10 cellular contexts compared by ENCODE assay signal in the genomic region with DNA sequence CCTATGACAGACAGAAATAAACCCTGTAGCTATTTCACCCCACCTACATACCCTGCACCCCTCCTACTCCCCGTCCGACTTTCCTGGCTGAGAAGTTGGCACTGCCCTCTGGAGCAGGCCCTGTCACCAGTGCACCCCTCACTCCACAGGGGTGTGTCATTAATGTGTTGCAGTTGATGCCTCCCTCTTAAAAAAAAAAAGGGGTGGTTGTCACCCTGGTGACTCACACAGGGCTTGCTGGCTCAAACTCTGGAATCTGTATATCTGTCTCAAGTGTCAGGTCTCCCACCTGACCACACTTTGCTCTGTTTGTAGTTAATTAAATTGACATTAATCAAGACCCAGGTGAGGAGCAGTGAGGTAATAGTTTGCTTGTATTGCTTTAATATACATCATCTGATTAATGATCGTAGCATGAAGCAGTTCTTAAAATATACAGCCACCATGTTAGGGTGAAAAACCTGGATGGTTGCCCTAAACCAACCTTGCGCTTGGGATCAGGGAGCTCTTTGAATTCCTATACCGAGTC. TPM values are rescaled to one million over a fixed set of nuclear protein-coding genes. Genes with fewer than 3 reads are reported as not detected.
DNase-seq lines count a peak whose midpoint lies in the region.
"Had no signal": no experiment of that assay in that cellular context is flagged by ENCODE, and none has a peak within 500 bp of the region (broad histone marks: within the 10 kb centered on the region; RNA-seq: fewer than 3 reads in every experiment).

No MANE protein-coding gene starts in this region.

- no peaks in the 10 kb centered on the region for H3K27me3 ChIP-seq in skeletal muscle tissue (ENCODE audit: control insufficient read depth in 3 of 3, insufficient read depth in 3 of 3, low read length in 3 of 3)
- H3K27me3 ChIP-seq: SJSA1 had no signal

- peak overlapping the region in 2 of 3 donors; percentile 54 to 68 for H3K9ac ChIP-seq in skeletal muscle tissue (ENCODE audit: low read depth in 1 of 3, low read length in 3 of 3)

- H3K4me3 ChIP-seq in skeletal muscle tissue (ENCODE audit: low read length in 3 of 3): peak overlapping the region in 2 of 3 donors; percentile 13 to 15
- H3K4me3 ChIP-seq: SJSA1 had no signal

- H3K36me3 ChIP-seq in skeletal muscle tissue (ENCODE audit: control insufficient read depth in 3 of 3, insufficient read depth in 3 of 3, low read length in 3 of 3): no peaks in the 10 kb centered on the region

- DNase-seq in activated CD4-positive, alpha-beta T cell treated with anti-CD3 and anti-CD28 coated beads for 4 hours: peak; percentile 17 to 31
- no peak for DNase-seq in activated CD4-positive, alpha-beta T cell treated with anti-CD3 and anti-CD28 coated beads, Interleukin-2, amount 50 U/mL, for 48 hours
- DNase-seq in NOMO-1 treated with DMSO at 0.1 percent for 48 hours (lab: John Stamatoyannopoulos, UW; ENCODE audit: unreplicated experiment): peak; percentile 27
- no peak for DNase-seq in epithelial cell of prostate (ENCODE audit: low read depth, low spot score)
- DNase-seq in NCI-H1436 (lab: John Stamatoyannopoulos, UW): no peak
- no peak for DNase-seq in NCI-H2227 (lab: John Stamatoyannopoulos, UW; ENCODE audit: unreplicated experiment)
- DNase-seq in NCI-H2107 treated with DMSO at 0.1 percent for 48 hours (lab: John Stamatoyannopoulos, UW; ENCODE audit: unreplicated experiment): no peak
- DNase-seq: DND-41 had no signal

- H3K4me1 ChIP-seq in skeletal muscle tissue (ENCODE audit: control insufficient read depth in 3 of 3, insufficient read depth in 3 of 3, low read length in 3 of 3): peaks cover 25 to 44% (median 41%) of the 10 kb centered on the region in 3 donors

- H3K9me3 ChIP-seq in skeletal muscle tissue (ENCODE audit: control insufficient read depth in 3 of 3, low read length in 3 of 3): no peaks in the 10 kb centered on the region
- H3K9me3 ChIP-seq: SJSA1 had no signal

- peak overlapping the region; percentile 86 for H3K27ac ChIP-seq in epithelial cell of prostate
- H3K27ac ChIP-seq in skeletal muscle tissue (ENCODE audit: low read depth, low read length): peak overlapping the region; percentile 95
- H3K27ac ChIP-seq: SJSA1 had no signal

RNA-seq across cellular contexts. Expression of a gene that starts 2.0 kb away (rescaled TPM):
- 19.8 TPM for total RNA-seq in skeletal muscle tissue

Comparison
In these comparisons a context has a peak if more than half of its experiments do, and no peak if none do; other contexts are left out.
1. DNase-seq: peak in activated CD4-positive, alpha-beta T cell treated with anti-CD3 and anti-CD28 coated beads for 4 hours (2 of 2) and NOMO-1 treated with DMSO at 0.1 percent for 48 hours (single experiment); none in activated CD4-positive, alpha-beta T cell treated with anti-CD3 and anti-CD28 coated beads, Interleukin-2, amount 50 U/mL, for 48 hours (0 of 2), epithelial cell of prostate (single experiment), NCI-H1436 (single experiment), NCI-H2227 (single experiment) and NCI-H2107 treated with DMSO at 0.1 percent for 48 hours (single experiment).